In the genomic region with DNA sequence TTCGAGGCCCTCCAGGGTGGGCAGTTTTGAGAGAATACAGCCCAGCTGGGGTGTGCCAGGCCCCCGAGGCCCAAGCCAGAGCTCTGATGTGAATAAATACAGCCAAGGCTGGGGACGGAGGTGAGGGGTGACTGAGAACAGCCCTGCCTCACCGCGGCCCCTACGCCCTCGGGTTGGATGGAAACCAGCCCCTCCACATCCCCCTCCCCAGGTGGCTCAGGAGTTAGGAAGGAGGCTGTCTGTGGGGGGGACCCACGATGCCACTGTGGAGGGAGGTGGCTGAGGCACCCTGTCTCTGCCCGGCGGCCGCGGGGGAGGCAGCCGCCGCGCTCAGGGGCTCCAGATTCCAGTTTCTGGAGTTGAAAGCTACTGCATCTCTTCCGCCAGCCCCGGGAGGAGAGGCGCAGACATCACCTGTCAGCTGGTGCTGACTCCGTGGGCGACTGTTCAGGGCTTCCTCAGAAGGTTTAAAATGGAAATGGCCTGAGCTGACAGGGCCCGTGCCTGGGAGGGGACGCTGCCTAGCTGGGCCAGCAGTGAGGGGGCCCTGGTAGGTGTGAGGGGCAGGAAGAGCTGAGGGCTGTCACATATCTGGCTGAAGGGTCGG, we compare ENCODE assay signal across 12 cellular contexts. TPM values are rescaled to one million over a fixed set of nuclear protein-coding genes. Genes with fewer than 3 reads are reported as not detected.
DNase-seq lines count a peak whose midpoint lies in the region; ATAC-seq and TF ChIP-seq lines count a peak whose summit lies in the region.
"Had no signal": no experiment of that assay in that cellular context is flagged by ENCODE, and none has a peak within 500 bp of the region (broad histone marks: within the 10 kb centered on the region; RNA-seq: fewer than 3 reads in every experiment).

No MANE protein-coding gene starts in this region.

- H3K9me3 Mint-ChIP-seq in WTC11, result no peaks in the 10 kb centered on the region
- H3K9me3 Mint-ChIP-seq: T-helper 1 cell treated with Interleukin-12 subunit alpha and Interleukin-12 subunit beta and Interleukin-4 antibody, amounts not matched to agents 30 μg/mL and 1 μg/mL, for 36 hours had no signal

- intact Hi-C loops in stomach (cut with DNase I; ENCODE audit: low total_unique reads), result no loop called here

- H3K36me3 Mint-ChIP-seq in WTC11, result no peaks in the 10 kb centered on the region

- no peaks in the 10 kb centered on the region for H3K36me3 ChIP-seq in stomach

- ATAC-seq in WTC11 (peak; percentile 5), GM21390 (IDR thresholded peaks at IDR 0.05; ENCODE audit: unreplicated experiment) (no peak), GM21717 (IDR thresholded peaks at IDR 0.05; ENCODE audit: unreplicated experiment) (no peak)

- peaks cover 93% of the 10 kb centered on the region for H3K27me3 Mint-ChIP-seq in WTC11 (ENCODE audit: low read depth)

- H3K4me3 ChIP-seq in stomach, result peak overlapping the region; percentile 51 to 62 (median 54)

- H3K4me1 ChIP-seq in stomach, result peaks cover 14 to 28% (median 19%) of the 10 kb centered on the region in 4 donors

- no peak overlapping the region for H3K27ac Mint-ChIP-seq in WTC11
- H3K27ac Mint-ChIP-seq: T-helper 1 cell treated with Interleukin-12 subunit alpha and Interleukin-12 subunit beta and Interleukin-4 antibody, amounts not matched to agents 30 μg/mL and 1 μg/mL, for 36 hours had no signal

- H3K27me3 ChIP-seq in stomach, result peaks cover 0 to 72% (median 29%) of the 10 kb centered on the region in 3 donors

- H3K4me1 Mint-ChIP-seq in WTC11, result peaks cover 16% of the 10 kb centered on the region

- POLR2A ChIA-PET in WTC11 (lab: Charles Lee), result interaction anchor here (1.0 kb wide), 1 partner anchor 37 kb away, joined by 5 read pairs; no protein-coding TSS in a partner anchor

- CTCF ChIA-PET in WTC11 (lab: Charles Lee), result interaction anchor here (0.8 to 6.0 kb wide), 17 partner anchors 9 to 167 kb away, joined by 3 to 55 read pairs (median 5); no protein-coding TSS in a partner anchor

- TF ChIP-seq CTCF in WTC11 (IDR thresholded peaks at IDR 0.05) (no peak), stomach (IDR thresholded peaks at IDR 0.05) (no peak)

- H3K9me3 ChIP-seq in stomach, result no peaks in the 10 kb centered on the region

- peak; percentile 23 for DNase-seq in NCI-H748 (lab: John Stamatoyannopoulos, UW; ENCODE audit: unreplicated experiment)
- no peak for DNase-seq in NCI-H748 treated with DMSO at 0.1 percent for 48 hours (lab: John Stamatoyannopoulos, UW)
- DNase-seq in WTC11 (ENCODE audit: low spot score), result no peak
- DNase-seq in iPS-NIHi7 (ENCODE audit: extremely low spot score), result peak; percentile 41
- no peak for DNase-seq in stomach
- DNase-seq in cerebellar cortex (ENCODE audit: low spot score), result no peak
- DNase-seq: amniotic stem cell, GDM1 had no signal

- no peak for TF ChIP-seq POLR2A in stomach (IDR thresholded peaks at IDR 0.05)

- peak overlapping the region in 1 of 5 donors; percentile 66 for H3K27ac ChIP-seq in stomach

- WGBS in stomach, 5 donors, result 33 to 67% (median 37%) methylated on average over 3 to 23 of the region's 23 CpGs

- peak overlapping the region; percentile 34 for H3K4me3 Mint-ChIP-seq in WTC11
- H3K4me3 Mint-ChIP-seq: T-helper 1 cell treated with Interleukin-12 subunit alpha and Interleukin-12 subunit beta and Interleukin-4 antibody, amounts not matched to agents 30 μg/mL and 1 μg/mL, for 36 hours had no signal

- no peak for TF ChIP-seq EP300 in stomach (IDR thresholded peaks at IDR 0.05)

TF ChIP-seq in WTC11, 78 proteins besides CTCF, POLR2A, EP300 and RAD21:
- TF ChIP-seq ATF1 (CRISPR knock-in tag; IDR thresholded peaks at IDR 0.05), result no peak
- no peak for TF ChIP-seq E2F5 (CRISPR knock-in tag; IDR thresholded peaks at IDR 0.05)
- TF ChIP-seq ZNF416 (CRISPR knock-in tag; IDR thresholded peaks at IDR 0.05), result no peak

RNA-seq across cellular contexts. Expression of gene FLRT1, which starts 1.4 kb away (rescaled TPM):
- total RNA-seq in WTC11 (2021), result 0.14 to 0.20 TPM (median 0.16 TPM) in 3 replicates
- 1 to 10 TPM in 1 of 5 donors, under 1 TPM in 1, not detected in 3; 0.73 to 1.3 TPM for total RNA-seq in stomach
- polyA plus RNA-seq in stomach, result under 1 TPM in 2 of 3 donors, not detected in 1; 0.12 to 0.28 TPM
- total RNA-seq: activated CD8-positive, alpha-beta memory T cell treated with anti-CD3 and anti-CD28 coated beads for 36 hours had no signal

RNA-seq across cellular contexts. Expression of gene OTUB1, which starts 50.9 kb away (rescaled TPM):
- 94.3 to 112 TPM (median 99.3 TPM) in 3 replicates for total RNA-seq in WTC11 (2021)
- 100 to 1,000 TPM in 1 of 5 donors, 10 to 100 TPM in 4; 33.6 to 161 (median 40.3) TPM for total RNA-seq in stomach
- polyA plus RNA-seq in stomach, result 10 to 100 TPM; 62.3 to 74.2 (median 64.8) TPM

Comparison
In these comparisons a context has a peak if more than half of its experiments do, and no peak if none do; other contexts are left out.
1. DNase-seq: peak in NCI-H748 (single experiment) and iPS-NIHi7 (single experiment); none in NCI-H748 treated with DMSO at 0.1 percent for 48 hours (single experiment), WTC11 (single experiment), stomach (single experiment) and cerebellar cortex (single experiment).